ENCODE assay signal across 8 cellular contexts in the genomic region with DNA sequence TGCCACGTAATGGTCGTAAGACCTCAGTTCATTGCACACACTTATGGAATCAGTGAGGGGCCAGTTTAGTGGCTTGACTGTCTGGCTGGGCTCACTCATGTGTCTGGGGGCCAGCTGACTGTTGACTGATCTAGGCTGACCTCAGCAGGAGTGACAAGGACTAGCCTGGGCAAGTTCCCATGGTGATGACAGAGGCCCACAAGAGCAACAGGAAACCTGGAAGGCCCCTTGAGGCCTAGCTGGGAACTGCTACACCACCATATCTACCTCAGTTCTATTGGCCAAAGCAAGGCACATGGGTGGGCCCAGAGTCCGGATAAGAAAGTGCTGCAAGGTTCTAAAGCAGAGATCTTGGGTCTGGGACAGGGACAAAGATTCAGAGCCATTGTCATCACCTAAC. TPM values are rescaled to one million over a fixed set of nuclear protein-coding genes. Genes with fewer than 3 reads are reported as not detected.
A peak's percentile ranks its signal among the peaks of the same experiment; 100 is the strongest.
DNase-seq lines count a peak whose midpoint lies in the region; ATAC-seq, FAIRE-seq and TF ChIP-seq lines count a peak whose summit lies in the region.

No MANE protein-coding gene starts in this region.

- TF ChIP-seq CTCF in fibroblast of lung (conservative IDR thresholded peaks at IDR 0.05 in 1 of 2, IDR thresholded peaks at IDR 0.05 in 1 of 2; ENCODE audit: low read depth in 1 of 2, low read length in 2 of 2) (peak in 1 of 2 donors; percentile 25), spleen (IDR thresholded peaks at IDR 0.05 in 8 of 11, conservative IDR thresholded peaks at IDR 0.05 in 3 of 11) (peak in 1 of 11 experiments; percentile 9)

- H3K27me3 ChIP-seq in fibroblast of lung (ENCODE audit: control insufficient read depth, insufficient read depth, low read length) (no peaks in the 10 kb centered on the region), spleen (replicated peaks in 1 of 7) (peaks cover 0 to 17% (median 0%) of the 10 kb centered on the region in 7 donors)

- no peak for TF ChIP-seq POLR2A in spleen (IDR thresholded peaks at IDR 0.05)

- 77 to 91% (median 90%) methylated on average over 3 of the region's 3 CpGs for WGBS in spleen, 5 donors

- ATAC-seq in HG02981 (IDR thresholded peaks at IDR 0.05; ENCODE audit: unreplicated experiment) = peak; percentile 92

- H3K27ac ChIP-seq in fibroblast of lung (ENCODE audit: insufficient read depth, low read length) (no peak overlapping the region), spleen (no peak overlapping the region)

- no peaks in the 10 kb centered on the region for H3K36me3 ChIP-seq in fibroblast of lung (ENCODE audit: control insufficient read depth, insufficient read depth, low read length)
- H3K36me3 ChIP-seq in spleen = no peaks in the 10 kb centered on the region

- H3K9me3 ChIP-seq in fibroblast of lung (ENCODE audit: control insufficient read depth, insufficient read depth, low read depth, low read length) = no peaks in the 10 kb centered on the region
- H3K9me3 ChIP-seq in spleen = no peaks in the 10 kb centered on the region

- H3K9ac ChIP-seq in fibroblast of lung (ENCODE audit: insufficient read depth, low read length) = no peak overlapping the region

- H4K20me1 ChIP-seq in fibroblast of lung (ENCODE audit: control insufficient read depth, extremely low read depth, insufficient read depth, low read length) = no peaks in the 10 kb centered on the region

- intact Hi-C loops in spleen (cut with DNase I; ENCODE audit: low total_unique reads) = no loop called here

- no peak for FAIRE-seq in urothelium cell line (lab: Jason Lieb, UNC)

- no peak overlapping the region for H2AFZ ChIP-seq in fibroblast of lung (ENCODE audit: low read length)

- no peaks in the 10 kb centered on the region for H3K4me1 ChIP-seq in fibroblast of lung (ENCODE audit: control insufficient read depth, extremely low read depth, insufficient read depth, low read length)
- no peaks in the 10 kb centered on the region for H3K4me1 ChIP-seq in spleen

- DNase-seq in stimulated activated CD4-positive, alpha-beta T cell treated with anti-CD3 and anti-CD28 coated beads, Interleukin-15, amount 100 ng/mL, for 48 hours (ENCODE audit: low read depth in 2 of 2) = peak; percentile 8 to 11
- DNase-seq in stimulated activated CD4-positive, alpha-beta T cell treated with anti-CD3 and anti-CD28 coated beads, Interleukin-12 subunit alpha, Interleukin-12 subunit beta, amount 100 ng/mL, for 4 hours = no peak
- DNase-seq in OCI-M1 (lab: John Stamatoyannopoulos, UW) (peak; percentile 90), fibroblast of lung (ENCODE audit: low read depth in 2 of 2) (peak; percentile 19 to 39), urothelium cell line (ENCODE audit: low spot score) (peak; percentile 67), spleen (no peak), ureter (ENCODE audit: low spot score) (no peak)

- H3K4me2 ChIP-seq in fibroblast of lung (ENCODE audit: extremely low read depth, insufficient read depth, low read length) = no peak overlapping the region

- no peak overlapping the region for H3K4me3 ChIP-seq in fibroblast of lung (replicated peaks in 1 of 4; ENCODE audit: control extremely low read depth in 1 of 4, insufficient read depth in 1 of 4, low read depth in 3 of 4, low read length in 4 of 4)
- no peak overlapping the region for H3K4me3 ChIP-seq in spleen

- H3K79me2 ChIP-seq in fibroblast of lung (ENCODE audit: control insufficient read depth, insufficient read depth, low read length) = no peaks in the 10 kb centered on the region

RNA-seq across cellular contexts. Expression of gene RFLNA, which starts 21.3 kb away (rescaled TPM):
- 0.26 TPM in 1 of 2 replicates, not detected in the other for total RNA-seq in fibroblast of lung
- polyA plus RNA-seq in fibroblast of lung = 0.03 and 0.10 TPM in 2 replicates
- 0.05 and 0.09 TPM in 2 replicates for polyA plus RNA-seq in fibroblast of lung (2012)
- 2.6 TPM in 1 of 2 replicates, not detected in the other for polyA minus RNA-seq in fibroblast of lung (ENCODE audit: low replicate concordance)
- under 1 TPM in 1 of 7 donors, not detected in 6; 0.13 TPM for total RNA-seq in spleen
- under 1 TPM; 0.04 to 0.35 (median 0.29) TPM for polyA plus RNA-seq in spleen
- 1.1 TPM for total RNA-seq in ureter

Comparison
In these comparisons a context has a peak if more than half of its experiments do, and no peak if none do; other contexts are left out.
1. DNase-seq: peak in stimulated activated CD4-positive, alpha-beta T cell treated with anti-CD3 and anti-CD28 coated beads, Interleukin-15, amount 100 ng/mL, for 48 hours (2 of 2), OCI-M1 (single experiment), fibroblast of lung (2 of 2) and urothelium cell line (single experiment); none in stimulated activated CD4-positive, alpha-beta T cell treated with anti-CD3 and anti-CD28 coated beads, Interleukin-12 subunit alpha, Interleukin-12 subunit beta, amount 100 ng/mL, for 4 hours (single experiment), spleen (single experiment) and ureter (single experiment).